Comparison of ENCODE assay signal across 1 cellular context in genomic region chr6:111692327-111693164, GRCh38.
TF ChIP-seq lines count a peak whose summit lies in the region.

No MANE protein-coding gene starts in this region.

TF ChIP-seq in HEK293, 187 proteins besides CTCF, POLR2A, EP300 and RAD21 (continued from another document):
- TF ChIP-seq ZNF639 (tag by site-specific recombination; IDR thresholded peaks at IDR 0.05): no peak
